In genomic region chr16:53216798-53217197, GRCh38 we compare ENCODE assay signal across 19 cellular contexts.
DNase-seq lines count a peak whose midpoint lies in the region; ATAC-seq, FAIRE-seq and TF ChIP-seq lines count a peak whose summit lies in the region.
"Had no signal": no experiment of that assay in that cellular context is flagged by ENCODE, and none has a peak within 500 bp of the region (broad histone marks: within the 10 kb centered on the region; RNA-seq: fewer than 3 reads in every experiment).

No MANE protein-coding gene starts in this region.

- TF ChIP-seq EP300 in GM12878 (IDR thresholded peaks at IDR 0.05; ENCODE audit: borderline replicate concordance in 1 of 2, control insufficient read depth in 1 of 2, low read depth in 2 of 2, low read length in 2 of 2), result no peak

- no peak overlapping the region for H3K4me3 ChIP-seq in NB4 (ENCODE audit: low read depth, low read length)
- H3K4me3 ChIP-seq in GM12878, result 0 out of 2 replicates have a peak overlapping the region, but pooled peaks have one; percentile 14
- H3K4me3 ChIP-seq in subcutaneous abdominal adipose tissue (ENCODE audit: low read depth in 1 of 5, low read length in 5 of 5), result no peak overlapping the region

- BruUV-seq in GM12878 (replicated peaks; lab: Mats Ljungman, UMichigan), result no TSS peak

- CTCF ChIA-PET in GM12878 (lab: Yijun Ruan, JAX), result interaction anchor here (0.9 to 6.6 kb wide), 4 partner anchors 9 to 162 kb away, joined by 3 to 33 read pairs (median 6); partner anchors contain the start of gene CHD9

- H3K9me3 ChIP-seq in GM12878 (replicated peaks; ENCODE audit: control insufficient read depth, insufficient read depth, low read length) (no peaks in the 10 kb centered on the region), subcutaneous abdominal adipose tissue (ENCODE audit: control insufficient read depth in 5 of 5, low read length in 5 of 5) (no peaks in the 10 kb centered on the region)

- TF ChIP-seq RAD21 in GM12878 (IDR thresholded peaks at IDR 0.05; ENCODE audit: insufficient read depth, low read depth, low read length), result no peak

- FAIRE-seq in GM12878 (lab: Jason Lieb, UNC), result no peak
- FAIRE-seq: A204.1, colon, GM12892, GM19239 had no signal

- DNase-seq in SIG-M5 treated with dmso at 0.1 percent for 504 hours (lab: John Stamatoyannopoulos, UW; ENCODE audit: unreplicated experiment) (peak; percentile 32), SIG-M5 (lab: John Stamatoyannopoulos, UW) (no peak), NB4 (ENCODE audit: low read depth) (peak; percentile 70), GM12878 (ENCODE audit: low read depth, low spot score) (no peak), NCI-H146 treated with DMSO at 0.1 percent for 48 hours (lab: John Stamatoyannopoulos, UW; ENCODE audit: unreplicated experiment) (no peak), middle frontal gyrus (ENCODE audit: extremely low spot score, low spot score) (no peak)
- DNase-seq: activated CD4-positive, alpha-beta T cell treated with anti-CD3 and anti-CD28 coated beads, Interleukin-2, amount 10 ng/mL, durations not matched to agents 24 days and 14 days; activated effector memory CD4-positive, alpha-beta T cell treated with anti-CD3 and anti-CD28 coated beads, Interleukin-2, amount 50 U/mL, for 16 hours; brain microvascular endothelial cell; NCI-H1105; NK-92 treated with Interleukin-12 subunit alpha and Interleukin-12 subunit beta, amount 100 ng/mL, for 24 hours had no signal

- no peak overlapping the region for H3K9ac ChIP-seq in GM12878 (ENCODE audit: control insufficient read depth, insufficient read depth, low read length)
- no peak overlapping the region for H3K9ac ChIP-seq in subcutaneous abdominal adipose tissue (ENCODE audit: low read length in 5 of 5)

- H3K79me2 ChIP-seq in GM12878 (ENCODE audit: control insufficient read depth, insufficient read depth, low read length), result peaks cover 83% of the 10 kb centered on the region

- TF ChIP-seq POLR2A in NB4 (IDR thresholded peaks at IDR 0.05; ENCODE audit: extremely low read depth, insufficient read length) (no peak), GM12878 (IDR thresholded peaks at IDR 0.05; ENCODE audit: low read depth, low read length) (no peak)

- WGBS in GM12878 (ENCODE audit: insufficient coverage, insufficient replicate concordance, low lambda C conversion rate, missing lambda C conversion rate), result 84% methylated on average over 2 of the region's 2 CpGs

- H3K36me3 ChIP-seq in GM12878 (ENCODE audit: control insufficient read depth in 2 of 2, insufficient read depth in 2 of 2, low read length in 1 of 2) (peaks cover 0 to 9% of the 10 kb centered on the region in 2 experiments; a peak in 2 of 4 replicates), subcutaneous abdominal adipose tissue (ENCODE audit: control insufficient read depth in 5 of 5, insufficient read depth in 5 of 5, low read length in 5 of 5) (no peaks in the 10 kb centered on the region)
- H3K36me3 ChIP-seq: brain microvascular endothelial cell had no signal

- H3K4me1 ChIP-seq in GM12878 (ENCODE audit: control insufficient read depth, insufficient read depth, low read length), result peaks cover 21% of the 10 kb centered on the region; the same call in 1 of the 2 replicates
- H3K4me1 ChIP-seq in subcutaneous abdominal adipose tissue (ENCODE audit: control insufficient read depth in 5 of 5, insufficient read depth in 5 of 5, low read length in 5 of 5), result peaks cover 2 to 57% (median 44%) of the 10 kb centered on the region in 5 donors

- H3K27me3 ChIP-seq in GM12878 (replicated peaks in 1 of 2; ENCODE audit: control insufficient read depth in 2 of 2, insufficient read depth in 2 of 2, low read length in 1 of 2) (no peaks in the 10 kb centered on the region), subcutaneous abdominal adipose tissue (ENCODE audit: control insufficient read depth in 5 of 5, insufficient read depth in 4 of 5, low read length in 5 of 5) (no peaks in the 10 kb centered on the region)
- H3K27me3 ChIP-seq: brain microvascular endothelial cell had no signal

- no peak for ATAC-seq in GM12878
- ATAC-seq in HG03139 (IDR thresholded peaks at IDR 0.05; ENCODE audit: unreplicated experiment), result no peak
- ATAC-seq: left lobe of liver had no signal

- TF ChIP-seq CTCF in NB4 (IDR thresholded peaks at IDR 0.05; ENCODE audit: low read depth, low read length) (no peak), GM12878 (IDR thresholded peaks at IDR 0.05 in 2 of 3, conservative IDR thresholded peaks at IDR 0.05 in 1 of 3; ENCODE audit: control insufficient read depth in 2 of 3, extremely low read depth in 1 of 3, insufficient read depth in 1 of 3, low read depth in 3 of 3, low read length in 3 of 3) (no peak)

- SMC1A ChIA-PET in GM12878 (lab: Charles Lee; ENCODE audit: uncharacterized antibody, unreplicated experiment), result interaction anchor here (1.0 to 2.6 kb wide), 2 partner anchors 9 to 42 kb away, joined by 3 to 19 read pairs; no protein-coding TSS in a partner anchor

- no peak overlapping the region for H3K4me2 ChIP-seq in GM12878 (ENCODE audit: control insufficient read depth, insufficient read depth)

- no peaks in the 10 kb centered on the region for H4K20me1 ChIP-seq in GM12878 (ENCODE audit: control insufficient read depth, insufficient read depth)

- in situ Hi-C loops in GM12878 (cut with MboI), result loop anchor here (5.0 kb wide), 1 partner anchor 154 kb away; no protein-coding TSS in a partner anchor

- intact Hi-C loops in GM12878 (cut with micrococcal nuclease; ENCODE audit: unreplicated experiment), result no loop called here

- POLR2A ChIA-PET in GM12878 (lab: Charles Lee), result interaction anchor here (0.6 to 1.2 kb wide), 6 partner anchors 15 to 1889 kb away, joined by 3 to 4 read pairs (median 3); no protein-coding TSS in a partner anchor

- no peak overlapping the region for H3K27ac ChIP-seq in GM12878 (ENCODE audit: control insufficient read depth, insufficient read depth)
- peak overlapping the region; percentile 13 for H3K27ac ChIP-seq in subcutaneous abdominal adipose tissue (ENCODE audit: low read depth, low read length)
- H3K27ac ChIP-seq: brain microvascular endothelial cell, C4-2B had no signal

- H2AFZ ChIP-seq in GM12878 (ENCODE audit: control insufficient read depth, low read depth, low read length), result no peak overlapping the region

- RAD21 ChIA-PET in GM12878 (lab: Charles Lee; ENCODE audit: unreplicated experiment), result interaction anchor here (0.8 to 1.5 kb wide), 2 partner anchors 8 to 287 kb away, joined by 3 to 6 read pairs; no protein-coding TSS in a partner anchor

TF ChIP-seq in GM12878, 131 proteins besides CTCF, POLR2A, EP300 and RAD21:
- TF ChIP-seq E2F8 (IDR thresholded peaks at IDR 0.05; ENCODE audit: low read depth, partially characterized antibody) (no peak), SPI1 (IDR thresholded peaks at IDR 0.05; ENCODE audit: borderline replicate concordance, insufficient read depth, low read depth, low read length) (0 out of 2 replicates have a peak, but pooled peaks have one; percentile 24)

Comparison
In these comparisons a context has a peak if more than half of its experiments do, and no peak if none do; other contexts are left out.
1. DNase-seq: peak in SIG-M5 treated with dmso at 0.1 percent for 504 hours (single experiment) and NB4 (single experiment); none in SIG-M5 (single experiment), GM12878 (single experiment), NCI-H146 treated with DMSO at 0.1 percent for 48 hours (single experiment) and middle frontal gyrus (single experiment).